Comparison of ENCODE assay signal across 10 cellular contexts in the genomic region with DNA sequence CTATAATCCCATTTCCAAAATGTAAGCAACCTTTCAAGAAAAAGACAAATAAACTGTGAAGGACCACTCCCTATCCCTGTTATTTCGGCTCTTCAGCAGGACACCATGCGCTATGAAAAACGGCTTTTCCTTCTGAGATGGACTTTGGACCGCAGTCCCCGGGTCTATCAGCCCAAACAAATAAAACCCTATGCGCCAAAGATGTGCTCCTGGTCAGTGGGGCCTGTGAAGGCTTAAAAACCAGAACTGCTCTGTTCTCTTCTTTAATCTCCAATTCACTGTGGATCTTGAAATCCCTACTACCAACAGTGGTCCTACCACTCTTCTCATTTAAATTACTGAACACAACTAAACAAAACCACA. TPM values are rescaled to one million over a fixed set of nuclear protein-coding genes. Genes with fewer than 3 reads are reported as not detected.
DNase-seq lines count a peak whose midpoint lies in the region; ATAC-seq and TF ChIP-seq lines count a peak whose summit lies in the region.
"Had no signal": no experiment of that assay in that cellular context is flagged by ENCODE, and none has a peak within 500 bp of the region (broad histone marks: within the 10 kb centered on the region; RNA-seq: fewer than 3 reads in every experiment).

No MANE protein-coding gene starts in this region.

- H3K4me1 ChIP-seq in right cardiac atrium (ENCODE audit: control insufficient read depth, insufficient read depth, low read length), result peaks cover 11% of the 10 kb centered on the region
- H3K4me1 ChIP-seq in body of pancreas, result peaks cover 60% of the 10 kb centered on the region
- H3K4me1 ChIP-seq in mucosa of descending colon (ENCODE audit: low read depth), result peaks cover 50% of the 10 kb centered on the region

- ATAC-seq in right cardiac atrium (no peak), body of pancreas (peak; percentile 65), mucosa of descending colon (peak; percentile 51), HG02840 (IDR thresholded peaks at IDR 0.05; ENCODE audit: low FRiP score, unreplicated experiment) (no peak)

- H3K27me3 ChIP-seq in right cardiac atrium (ENCODE audit: control insufficient read depth, insufficient read depth), result no peaks in the 10 kb centered on the region
- H3K27me3 ChIP-seq in body of pancreas, result no peaks in the 10 kb centered on the region
- H3K27me3 ChIP-seq: BLaER1 had no signal

- TF ChIP-seq POLR2A in body of pancreas (IDR thresholded peaks at IDR 0.05), result peak in 1 of 3 donors; percentile 13

- DNase-seq in right cardiac atrium (no peak), cardiac septum (ENCODE audit: low spot score) (no peak), body of pancreas (peak; percentile 56 to 71 (median 62)), mucosa of descending colon (peak in 1 of 3 donors; percentile 51), foreskin fibroblast (no peak), C1 segment of cervical spinal cord (lab: John Stamatoyannopoulos, UW) (no peak), germinal center (ENCODE audit: low spot score) (no peak)
- DNase-seq: NCI-H187 had no signal

- H3K9me3 ChIP-seq in right cardiac atrium (ENCODE audit: control insufficient read depth, low read length), result no peaks in the 10 kb centered on the region
- H3K9me3 ChIP-seq in body of pancreas, result no peaks in the 10 kb centered on the region
- H3K9me3 ChIP-seq in mucosa of descending colon, result no peaks in the 10 kb centered on the region
- H3K9me3 ChIP-seq: BLaER1 had no signal

- intact Hi-C loops in right cardiac atrium (cut with DNase I), result no loop called here
- intact Hi-C loops in cardiac septum (cut with DNase I), result no loop called here
- intact Hi-C loops in body of pancreas (cut with DNase I), result no loop called here
- intact Hi-C loops in mucosa of descending colon (cut with DNase I, micrococcal nuclease), result no loop called here

- H3K4me3 ChIP-seq in right cardiac atrium (ENCODE audit: low read length) (peak overlapping the region; percentile 61), body of pancreas (no peak overlapping the region), mucosa of descending colon (no peak overlapping the region), foreskin fibroblast (ENCODE audit: low read depth in 1 of 2, low read length in 2 of 2) (no peak overlapping the region)
- H3K4me3 ChIP-seq: BLaER1 had no signal

- TF ChIP-seq CTCF in body of pancreas (IDR thresholded peaks at IDR 0.05) (no peak), mucosa of descending colon (IDR thresholded peaks at IDR 0.05) (no peak), foreskin fibroblast (IDR thresholded peaks at IDR 0.05; ENCODE audit: low read depth, low read length) (no peak)

- H3K27ac ChIP-seq in right cardiac atrium (ENCODE audit: low read length), result no peak overlapping the region
- H3K27ac ChIP-seq in body of pancreas, result peak overlapping the region; percentile 45 to 84 (median 73)
- H3K27ac ChIP-seq: BLaER1 had no signal

- 79% methylated on average over 6 of the region's 6 CpGs for WGBS in right cardiac atrium
- WGBS in body of pancreas, 2 donors, result 22 to 35% methylated on average over 6 of the region's 6 CpGs

- H3K36me3 ChIP-seq in body of pancreas (replicated peaks in 1 of 2; ENCODE audit: insufficient read depth in 1 of 2, low read depth in 2 of 2) (no peaks in the 10 kb centered on the region), mucosa of descending colon (ENCODE audit: low read depth) (no peaks in the 10 kb centered on the region)

RNA-seq across cellular contexts. Expression of a gene that starts 33.3 kb away (rescaled TPM):
- 100 to 1,000 TPM in 1 of 4 donors, 10 to 100 TPM in 3; 82.3 to 100 (median 93.0) TPM for total RNA-seq in right cardiac atrium
- 58.5 TPM for polyA plus RNA-seq in right cardiac atrium
- total RNA-seq in cardiac septum, result 115 TPM
- 10 to 100 TPM; 30.1 to 70.5 TPM for total RNA-seq in body of pancreas
- total RNA-seq in mucosa of descending colon, result 100 to 1,000 TPM in 1 of 3 donors, 10 to 100 TPM in 2; 67.1 to 103 (median 84.2) TPM

Comparison
In these comparisons a context has a peak if more than half of its experiments do, and no peak if none do; other contexts are left out.
1. ATAC-seq: peak in body of pancreas (single experiment) and mucosa of descending colon (single experiment); none in right cardiac atrium (0 of 2) and HG02840 (single experiment).
2. DNase-seq: peak in body of pancreas (4 of 4); none in right cardiac atrium (0 of 3), cardiac septum (single experiment), foreskin fibroblast (0 of 2), C1 segment of cervical spinal cord (0 of 14) and germinal center (single experiment).